Comparison of ENCODE assay signal across 22 cellular contexts in the genomic region with DNA sequence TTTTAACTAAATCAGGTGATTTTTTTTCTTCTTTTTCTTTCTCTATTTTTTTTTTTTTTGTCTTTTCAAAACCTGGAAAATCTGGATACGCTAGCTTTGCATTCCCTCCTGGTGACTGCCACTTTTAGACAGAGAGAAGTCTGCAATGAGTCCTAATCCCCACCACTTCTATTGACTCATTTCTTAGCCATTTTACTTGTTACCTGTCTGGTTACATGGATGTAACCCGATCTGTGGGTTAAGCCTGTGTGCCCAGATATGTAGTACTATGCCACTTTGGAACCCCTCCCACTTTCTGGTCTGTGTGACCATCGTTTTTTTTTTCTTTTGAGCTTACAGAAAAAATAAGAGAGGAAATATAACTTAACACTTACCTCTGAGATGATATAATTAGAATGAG.
"Had no signal": no experiment of that assay in that cellular context is flagged by ENCODE, and none has a peak within 500 bp of the region (broad histone marks: within the 10 kb centered on the region; RNA-seq: fewer than 3 reads in every experiment).

No MANE protein-coding gene starts in this region.

- H3K36me3 ChIP-seq: gastrocnemius medialis, heart left ventricle, neutrophil, pancreas had no signal

- DNase-seq: activated B cell treated with CpG ODN at 0.5 μM for 24 hours; activated CD4-positive, alpha-beta T cell treated with anti-CD3 and anti-CD28 coated beads for 4 hours; activated CD8-positive, alpha-beta T cell treated with anti-CD3 and anti-CD28 coated beads, Interleukin-2, amount 10 ng/mL, durations not matched to agents 7 days and 5 days; activated effector memory CD4-positive, alpha-beta T cell treated with anti-CD3 and anti-CD28 coated beads, Interleukin-2, amount 50 U/mL, for 16 hours; activated naive CD4-positive, alpha-beta T cell treated with anti-CD3 and anti-CD28 coated beads, Interleukin-2, amount 50 U/mL, for 16 hours; activated T-cell treated with anti-CD3 and anti-CD28 coated beads, Interleukin-2, amount 50 U/mL, for 4 hours; aorta; cerebellar nuclear complex; cortex of kidney; gastrocnemius medialis; heart left ventricle; immature natural killer cell; natural killer cell; pancreas; stimulated activated CD4-positive, alpha-beta T cell treated with anti-CD3 and anti-CD28 coated beads, Interleukin-4, amount 100 ng/mL, for 4 hours; T-helper 9 cell; testis had no signal

- H3K27ac Mint-ChIP-seq: activated B cell treated with CpG ODN at 0.5 μM for 24 hours; activated CD8-positive, alpha-beta T cell treated with anti-CD3 and anti-CD28 coated beads, Interleukin-2, amount 10 ng/mL, durations not matched to agents 7 days and 5 days; immature natural killer cell; natural killer cell; stimulated activated memory B cell treated with anti-CD40 and anti-IgM and Interleukin-4, amounts not matched to agents 10 μg/mL and 1 μg/mL and 100 μg/mL, for 72 hours; type B pancreatic cell had no signal

- H3K4me3 ChIP-seq: gastrocnemius medialis, heart left ventricle, pancreas, testis had no signal

- ATAC-seq: activated CD8-positive, alpha-beta T cell treated with anti-CD3 and anti-CD28 coated beads, Interleukin-2, amount 10 ng/mL, durations not matched to agents 7 days and 5 days; activated T-cell treated with anti-CD3 and anti-CD28 coated beads, Interleukin-2, amount 50 U/mL, for 4 hours; esophagus mucosa; gastrocnemius medialis; heart left ventricle; natural killer cell; pancreas; sciatic nerve; stimulated activated memory B cell treated with anti-CD40 and anti-IgM and Interleukin-4, amounts not matched to agents 10 μg/mL and 1 μg/mL and 100 μg/mL, for 72 hours had no signal

- H3K27me3 Mint-ChIP-seq: activated B cell treated with CpG ODN at 0.5 μM for 24 hours; stimulated activated memory B cell treated with anti-CD40 and anti-IgM and Interleukin-4, amounts not matched to agents 10 μg/mL and 1 μg/mL and 100 μg/mL, for 72 hours; type B pancreatic cell had no signal

- H3K4me1 ChIP-seq: gastrocnemius medialis, heart left ventricle, pancreas, testis had no signal

- H3K27ac ChIP-seq: gastrocnemius medialis, heart left ventricle, neutrophil, pancreas, testis had no signal

- H3K9me3 Mint-ChIP-seq: stimulated activated memory B cell treated with anti-CD40 and anti-IgM and Interleukin-4, amounts not matched to agents 10 μg/mL and 1 μg/mL and 100 μg/mL, for 72 hours; type B pancreatic cell had no signal

- H3K4me1 Mint-ChIP-seq: activated B cell treated with CpG ODN at 0.5 μM for 24 hours; immature natural killer cell; natural killer cell; stimulated activated memory B cell treated with anti-CD40 and anti-IgM and Interleukin-4, amounts not matched to agents 10 μg/mL and 1 μg/mL and 100 μg/mL, for 72 hours had no signal

- H3K27me3 ChIP-seq: gastrocnemius medialis, heart left ventricle, neutrophil, pancreas, testis had no signal

- H3K36me3 Mint-ChIP-seq: stimulated activated memory B cell treated with anti-CD40 and anti-IgM and Interleukin-4, amounts not matched to agents 10 μg/mL and 1 μg/mL and 100 μg/mL, for 72 hours; type B pancreatic cell had no signal

- H3K9me3 ChIP-seq: gastrocnemius medialis, heart left ventricle, neutrophil, pancreas, testis had no signal

- H3K4me3 Mint-ChIP-seq: activated B cell treated with CpG ODN at 0.5 μM for 24 hours; activated CD8-positive, alpha-beta T cell treated with anti-CD3 and anti-CD28 coated beads, Interleukin-2, amount 10 ng/mL, durations not matched to agents 7 days and 5 days; activated T-cell treated with anti-CD3 and anti-CD28 coated beads, Interleukin-2, amount 50 U/mL, for 4 hours; immature natural killer cell; natural killer cell; stimulated activated memory B cell treated with anti-CD40 and anti-IgM and Interleukin-4, amounts not matched to agents 10 μg/mL and 1 μg/mL and 100 μg/mL, for 72 hours; type B pancreatic cell had no signal
